ENCODE assay signal across 9 cellular contexts in the genomic region with DNA sequence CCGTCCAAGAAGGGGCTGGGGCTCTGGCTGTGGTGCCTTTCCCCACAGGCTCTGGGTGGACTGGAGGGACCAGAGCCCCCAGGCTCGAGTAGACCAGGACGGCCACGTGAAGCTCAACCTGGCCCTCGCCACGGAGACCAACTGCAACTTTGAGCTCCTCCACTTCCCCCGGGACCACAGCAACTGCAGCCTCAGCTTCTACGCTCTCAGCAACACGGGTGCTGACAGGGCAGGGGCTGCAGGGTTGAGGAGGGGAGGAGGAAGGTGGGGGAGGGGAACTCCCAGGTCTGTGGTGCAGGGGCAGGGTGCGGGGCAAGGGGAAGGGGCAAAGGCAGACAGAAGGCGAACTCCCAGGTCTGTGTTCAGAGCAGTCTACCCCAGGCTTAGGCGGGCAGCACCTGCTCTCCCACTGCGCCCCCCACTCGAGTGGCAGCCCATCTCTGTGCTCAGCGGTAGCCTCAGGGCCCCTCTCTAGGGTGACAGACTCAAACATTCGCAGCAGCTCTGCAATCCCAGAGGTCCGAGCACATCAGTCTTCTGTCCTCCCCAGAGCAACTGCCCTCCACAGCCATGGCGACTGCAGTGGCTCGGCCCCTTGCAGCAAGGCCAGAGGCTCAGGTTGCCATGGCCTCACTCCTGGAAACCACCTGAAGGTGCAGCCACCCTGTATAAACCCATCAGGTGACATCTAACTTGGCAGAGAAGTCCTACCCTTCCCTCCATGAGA. TPM values are rescaled to one million over a fixed set of nuclear protein-coding genes. Genes with fewer than 3 reads are reported as not detected.
A peak's percentile ranks its signal among the peaks of the same experiment; 100 is the strongest.
DNase-seq lines count a peak whose midpoint lies in the region; ATAC-seq and TF ChIP-seq lines count a peak whose summit lies in the region.
"Had no signal": no experiment of that assay in that cellular context is flagged by ENCODE, and none has a peak within 500 bp of the region (broad histone marks: within the 10 kb centered on the region; RNA-seq: fewer than 3 reads in every experiment).

No MANE protein-coding gene starts in this region.

- H3K9me3 ChIP-seq in left lung = no peaks in the 10 kb centered on the region
- H3K9me3 ChIP-seq: esophagus squamous epithelium had no signal

- DNase-seq in activated CD8-positive, alpha-beta memory T cell treated with anti-CD3 and anti-CD28 coated beads, Interleukin-2, amount 50 U/mL, for 48 hours = peak; percentile 58
- DNase-seq in activated CD8-positive, alpha-beta memory T cell treated with anti-CD3 and anti-CD28 coated beads, Interleukin-2, amount 10 ng/mL, durations not matched to agents 7 days and 5 days = no peak
- DNase-seq in effector memory CD8-positive, alpha-beta T cell = no peak
- DNase-seq in sciatic nerve (ENCODE audit: low spot score) (peak; percentile 54), NCI-H1694 (lab: John Stamatoyannopoulos, UW) (no peak), left lung (no peak)
- DNase-seq: anterior cingulate cortex; esophagus squamous epithelium; stimulated activated naive CD8-positive, alpha-beta T cell treated with anti-CD3 and anti-CD28 coated beads, Interleukin-15, amount 100 ng/mL, for 72 hours had no signal

- peaks cover 14% of the 10 kb centered on the region for H3K4me1 Mint-ChIP-seq in activated CD8-positive, alpha-beta memory T cell treated with anti-CD3 and anti-CD28 coated beads, Interleukin-2, amount 10 ng/mL, durations not matched to agents 7 days and 5 days
- H3K4me1 Mint-ChIP-seq in effector memory CD8-positive, alpha-beta T cell (ENCODE audit: low read depth in 2 of 2) = peaks cover 13 to 23% of the 10 kb centered on the region in 2 donors

- H3K27me3 Mint-ChIP-seq in activated CD8-positive, alpha-beta memory T cell treated with anti-CD3 and anti-CD28 coated beads, Interleukin-2, amount 10 ng/mL, durations not matched to agents 7 days and 5 days = peaks cover 43% of the 10 kb centered on the region
- H3K27me3 Mint-ChIP-seq in effector memory CD8-positive, alpha-beta T cell = peaks cover 18 to 35% of the 10 kb centered on the region in 2 donors

- H3K27ac ChIP-seq in left lung = no peak overlapping the region
- H3K27ac ChIP-seq: esophagus squamous epithelium had no signal

- H3K9me3 Mint-ChIP-seq in activated CD8-positive, alpha-beta memory T cell treated with anti-CD3 and anti-CD28 coated beads, Interleukin-2, amount 10 ng/mL, durations not matched to agents 7 days and 5 days (ENCODE audit: low read depth) = no peaks in the 10 kb centered on the region
- no peaks in the 10 kb centered on the region for H3K9me3 Mint-ChIP-seq in effector memory CD8-positive, alpha-beta T cell
- H3K9me3 Mint-ChIP-seq: stimulated activated naive CD8-positive, alpha-beta T cell treated with anti-CD3 and anti-CD28 coated beads, Interleukin-15, amount 100 ng/mL, for 72 hours had no signal

- ATAC-seq in activated CD8-positive, alpha-beta memory T cell treated with anti-CD3 and anti-CD28 coated beads, Interleukin-2, amount 10 ng/mL, durations not matched to agents 7 days and 5 days = no peak
- ATAC-seq in effector memory CD8-positive, alpha-beta T cell (replicated peaks) = peak; percentile 16
- peak; percentile 3 for ATAC-seq in sciatic nerve
- ATAC-seq in left lung = no peak

- no peak for TF ChIP-seq CTCF in left lung (IDR thresholded peaks at IDR 0.05)

- peaks cover 3 to 29% of the 10 kb centered on the region in 2 donors for H3K4me1 ChIP-seq in left lung

- peaks cover 3 to 39% of the 10 kb centered on the region in 2 donors for H3K36me3 ChIP-seq in left lung

- peaks cover 46 to 54% of the 10 kb centered on the region in 2 donors for H3K27me3 ChIP-seq in left lung

- H3K27ac Mint-ChIP-seq in activated CD8-positive, alpha-beta memory T cell treated with anti-CD3 and anti-CD28 coated beads, Interleukin-2, amount 10 ng/mL, durations not matched to agents 7 days and 5 days = no peak overlapping the region
- H3K27ac Mint-ChIP-seq in effector memory CD8-positive, alpha-beta T cell = peak overlapping the region; percentile 41 to 68

- no peak overlapping the region for H3K4me3 ChIP-seq in left lung
- H3K4me3 ChIP-seq: esophagus squamous epithelium had no signal

- intact Hi-C loops in sciatic nerve (cut with DNase I) = no loop called here
- intact Hi-C loops in left lung (cut with DNase I) = no loop called here

- H3K36me3 Mint-ChIP-seq in activated CD8-positive, alpha-beta memory T cell treated with anti-CD3 and anti-CD28 coated beads, Interleukin-2, amount 10 ng/mL, durations not matched to agents 7 days and 5 days = peaks cover 6% of the 10 kb centered on the region
- H3K36me3 Mint-ChIP-seq in effector memory CD8-positive, alpha-beta T cell (ENCODE audit: insufficient read depth) = peaks cover 5% of the 10 kb centered on the region

- CTCF ChIA-PET in activated CD8-positive, alpha-beta memory T cell treated with anti-CD3 and anti-CD28 coated beads, Interleukin-2, amount 10 ng/mL, durations not matched to agents 7 days and 5 days (lab: Charles Lee) = interaction anchor here (1.2 to 2.7 kb wide), 2 partner anchors 23 to 223 kb away, joined by 3 to 7 read pairs; partner anchors contain the start of gene EXOC7

- H3K4me3 Mint-ChIP-seq in activated CD8-positive, alpha-beta memory T cell treated with anti-CD3 and anti-CD28 coated beads, Interleukin-2, amount 10 ng/mL, durations not matched to agents 7 days and 5 days = no peak overlapping the region
- peak overlapping the region in 1 of 2 donors; percentile 22 for H3K4me3 Mint-ChIP-seq in effector memory CD8-positive, alpha-beta T cell
- H3K4me3 Mint-ChIP-seq: stimulated activated naive CD8-positive, alpha-beta T cell treated with anti-CD3 and anti-CD28 coated beads, Interleukin-15, amount 100 ng/mL, for 72 hours had no signal

RNA-seq across cellular contexts. Expression of gene ZACN, which starts 1.4 kb away (rescaled TPM):
- under 1 TPM; 0.26 to 0.87 TPM for total RNA-seq in activated CD8-positive, alpha-beta memory T cell treated with anti-CD3 and anti-CD28 coated beads, Interleukin-2, amount 10 ng/mL, durations not matched to agents 7 days and 5 days
- total RNA-seq in sciatic nerve = not detected
- total RNA-seq in left lung = under 1 TPM in 1 of 2 donors, not detected in 1; 0.12 TPM
- total RNA-seq: esophagus squamous epithelium had no signal

RNA-seq across cellular contexts. Expression of gene GALR2, which starts 5.8 kb away (rescaled TPM):
- total RNA-seq in activated CD8-positive, alpha-beta memory T cell treated with anti-CD3 and anti-CD28 coated beads, Interleukin-2, amount 10 ng/mL, durations not matched to agents 7 days and 5 days = under 1 TPM; 0.29 to 0.47 TPM
- total RNA-seq in sciatic nerve (not detected), left lung (under 1 TPM in 1 of 2 donors, not detected in 1; 0.23 TPM)

RNA-seq across cellular contexts. Expression of gene SRP68, which starts 8.1 kb away (rescaled TPM):
- total RNA-seq in activated CD8-positive, alpha-beta memory T cell treated with anti-CD3 and anti-CD28 coated beads, Interleukin-2, amount 10 ng/mL, durations not matched to agents 7 days and 5 days = 100 to 1,000 TPM in 1 of 2 experiments, 10 to 100 TPM in 1; 92.0 to 116 TPM
- total RNA-seq in sciatic nerve (65.1 TPM), left lung (10 to 100 TPM; 61.0 to 72.3 TPM)

RNA-seq across cellular contexts. Expression of gene EXOC7, which starts 23.2 kb away (rescaled TPM):
- 100 to 1,000 TPM; 132 to 137 TPM for total RNA-seq in activated CD8-positive, alpha-beta memory T cell treated with anti-CD3 and anti-CD28 coated beads, Interleukin-2, amount 10 ng/mL, durations not matched to agents 7 days and 5 days
- total RNA-seq in sciatic nerve (125 TPM), left lung (100 to 1,000 TPM; 114 to 123 TPM)

RNA-seq across cellular contexts. Expression of gene EVPL, which starts 53.3 kb away (rescaled TPM):
- total RNA-seq in activated CD8-positive, alpha-beta memory T cell treated with anti-CD3 and anti-CD28 coated beads, Interleukin-2, amount 10 ng/mL, durations not matched to agents 7 days and 5 days = under 1 TPM in 1 of 2 experiments, not detected in 1; 0.03 TPM
- total RNA-seq in sciatic nerve (1.2 TPM), left lung (10 to 100 TPM; 29.1 to 44.8 TPM)

Comparison
In these comparisons a context has a peak if more than half of its experiments do, and no peak if none do; other contexts are left out.
1. DNase-seq: peak in activated CD8-positive, alpha-beta memory T cell treated with anti-CD3 and anti-CD28 coated beads, Interleukin-2, amount 50 U/mL, for 48 hours (single experiment) and sciatic nerve (single experiment); none in activated CD8-positive, alpha-beta memory T cell treated with anti-CD3 and anti-CD28 coated beads, Interleukin-2, amount 10 ng/mL, durations not matched to agents 7 days and 5 days (single experiment), effector memory CD8-positive, alpha-beta T cell (0 of 3), NCI-H1694 (single experiment) and left lung (0 of 2).
2. ATAC-seq: peak in effector memory CD8-positive, alpha-beta T cell (single experiment) and sciatic nerve (single experiment); none in activated CD8-positive, alpha-beta memory T cell treated with anti-CD3 and anti-CD28 coated beads, Interleukin-2, amount 10 ng/mL, durations not matched to agents 7 days and 5 days (single experiment) and left lung (single experiment).